8 cellular contexts compared by ENCODE assay signal in genomic region chr6:30614044-30614842, GRCh38. TPM values are rescaled to one million over a fixed set of nuclear protein-coding genes. Genes with fewer than 3 reads are reported as not detected.
DNase-seq lines count a peak whose midpoint lies in the region; ATAC-seq and TF ChIP-seq lines count a peak whose summit lies in the region.

No MANE protein-coding gene starts in this region.

- H3K4me3 Mint-ChIP-seq in memory B cell = peak overlapping the region; percentile 92

- peaks cover 42% of the 10 kb centered on the region for H3K4me1 Mint-ChIP-seq in memory B cell

- H3K36me3 Mint-ChIP-seq in memory B cell = peaks cover 23% of the 10 kb centered on the region

- POLR2A ChIA-PET in GM10248 (lab: Yijun Ruan, JAX) = interaction anchor here (0.6 to 4.8 kb wide), 45 partner anchors 9 to 1991 kb away, joined by 3 to 72 read pairs (median 6); partner anchors contain the start of genes ABCF1, C6orf136, DHX16 and GNL1

- H3K4me1 ChIP-seq in left ventricle myocardium inferior = peaks cover 86% of the 10 kb centered on the region
- peaks cover 0 to 30% of the 10 kb centered on the region in 2 donors for H3K4me1 ChIP-seq in uterus

- TF ChIP-seq CTCF in left ventricle myocardium inferior (IDR thresholded peaks at IDR 0.05; ENCODE audit: borderline replicate concordance) (no peak), uterus (IDR thresholded peaks at IDR 0.05) (no peak), GM10248 (IDR thresholded peaks at IDR 0.05; ENCODE audit: control extremely low read depth, extremely low read depth, low read depth, missing control alignments) (no peak)

- intact Hi-C loops in left ventricle myocardium inferior (cut with micrococcal nuclease) = no loop called here
- intact Hi-C loops in Right ventricle myocardium superior (cut with DNase I) = no loop called here
- intact Hi-C loops in uterus (cut with DNase I; ENCODE audit: low total_unique reads) = no loop called here

- no peak for TF ChIP-seq POLR2A in uterus (IDR thresholded peaks at IDR 0.05)

- DNase-seq in left ventricle myocardium inferior (no peak), Right ventricle myocardium superior (no peak), memory B cell (ENCODE audit: low spot score in 2 of 2) (no peak), uterus (no peak), GM10248 (ENCODE audit: extremely low spot score) (no peak)

- CTCF ChIA-PET in GM10248 (lab: Yijun Ruan, JAX) = interaction anchor here (0.8 to 4.5 kb wide), 11 partner anchors 15 to 132 kb away, joined by 3 to 56 read pairs (median 6); no protein-coding TSS in a partner anchor

- no peaks in the 10 kb centered on the region for H3K27me3 ChIP-seq in left ventricle myocardium inferior (ENCODE audit: low read depth)
- no peaks in the 10 kb centered on the region for H3K27me3 ChIP-seq in uterus

- H3K9me3 ChIP-seq in left ventricle myocardium inferior (replicated peaks) (no peaks in the 10 kb centered on the region), uterus (no peaks in the 10 kb centered on the region)

- H3K4me3 ChIP-seq in left ventricle myocardium inferior = peak overlapping the region; percentile 94
- H3K4me3 ChIP-seq in uterus = peak overlapping the region; percentile 78 to 99

- peaks cover 20% of the 10 kb centered on the region for H3K36me3 ChIP-seq in left ventricle myocardium inferior
- no peaks in the 10 kb centered on the region for H3K36me3 ChIP-seq in uterus

- peak overlapping the region; percentile 100 for H3K27ac Mint-ChIP-seq in memory B cell

- H3K27ac ChIP-seq in left ventricle myocardium inferior (replicated peaks) (peak overlapping the region; percentile 94), angular gyrus (ENCODE audit: low read depth, low read length) (peak overlapping the region; percentile 99), uterus (peak overlapping the region; percentile 98 to 100)

- ATAC-seq in Right ventricle myocardium superior (ENCODE audit: poor library complexity) = no peak
- ATAC-seq in memory B cell (ENCODE audit: low read depth) = no peak
- no peak for ATAC-seq in HG03196 (IDR thresholded peaks at IDR 0.05; ENCODE audit: unreplicated experiment)
- no peak for ATAC-seq in GM21367 (IDR thresholded peaks at IDR 0.05; ENCODE audit: unreplicated experiment)

- no peaks in the 10 kb centered on the region for H3K9me3 Mint-ChIP-seq in memory B cell

- no peaks in the 10 kb centered on the region for H3K27me3 Mint-ChIP-seq in memory B cell

RNA-seq across cellular contexts. Expression of gene PPP1R10, which starts 2.8 kb away (rescaled TPM):
- total RNA-seq in left ventricle myocardium inferior (31.5 TPM), Right ventricle myocardium superior (29.6 TPM), uterus (10 to 100 TPM; 24.1 to 86.0 (median 40.2) TPM)

RNA-seq across cellular contexts. Expression of gene MRPS18B, which starts 3.4 kb away (rescaled TPM):
- total RNA-seq in left ventricle myocardium inferior (119 TPM), Right ventricle myocardium superior (124 TPM), uterus (10 to 100 TPM; 15.1 to 45.5 (median 36.7) TPM)

RNA-seq across cellular contexts. Expression of gene ATAT1, which starts 12.4 kb away (rescaled TPM):
- total RNA-seq in left ventricle myocardium inferior (2.7 TPM), Right ventricle myocardium superior (1.7 TPM), uterus (10 to 100 TPM in 2 of 4 donors, 1 to 10 TPM in 1, not detected in 1; 8.5 to 10.2 (median 10.1) TPM)

RNA-seq across cellular contexts. Expression of gene C6orf136, which starts 32.7 kb away (rescaled TPM):
- total RNA-seq in left ventricle myocardium inferior (57.3 TPM), Right ventricle myocardium superior (58.3 TPM), uterus (10 to 100 TPM in 1 of 4 donors, 1 to 10 TPM in 3; 5.6 to 22.2 (median 7.7) TPM)

RNA-seq across cellular contexts. Expression of gene ABCF1, which starts 43.0 kb away (rescaled TPM):
- total RNA-seq in left ventricle myocardium inferior (38.8 TPM), Right ventricle myocardium superior (32.5 TPM), uterus (10 to 100 TPM; 17.4 to 48.6 (median 28.9) TPM)
